29 cellular contexts compared by ENCODE assay signal in genomic region chr19:27758626-27759505, GRCh38.
"Had no signal": no experiment of that assay in that cellular context is flagged by ENCODE, and none has a peak within 500 bp of the region (broad histone marks: within the 10 kb centered on the region; RNA-seq: fewer than 3 reads in every experiment).

No MANE protein-coding gene starts in this region.

- H3K27me3 ChIP-seq: neural progenitor cell, neutrophil, right lobe of liver, stomach, testis, thyroid gland, transverse colon, upper lobe of left lung, vagina had no signal

- H2AFZ ChIP-seq: neural progenitor cell, parathyroid adenoma had no signal

- H3K9me3 ChIP-seq: neutrophil, psoas muscle, right lobe of liver, testis, thyroid gland, vagina had no signal

- H3K79me2 ChIP-seq: parathyroid adenoma had no signal

- H3K4me1 ChIP-seq: neural progenitor cell, parathyroid adenoma, right lobe of liver, stomach, testis, thyroid gland, transverse colon, upper lobe of left lung, vagina had no signal

- H3K4me3 ChIP-seq: lung, mucosa of descending colon, neural progenitor cell, psoas muscle, right lobe of liver, skin epidermis, stomach, testis, thyroid gland, transverse colon, upper lobe of left lung, vagina had no signal

- H3K27ac ChIP-seq: neural progenitor cell, neutrophil, parathyroid adenoma, psoas muscle, right lobe of liver, skin epidermis, stomach, testis, thyroid gland, transverse colon, upper lobe of left lung, vagina had no signal

- H3K36me3 ChIP-seq: neural progenitor cell, neutrophil, right lobe of liver, stomach, thyroid gland, transverse colon, upper lobe of left lung, vagina had no signal

- DNase-seq: hippocampal formation; kidney glomerular epithelial cell; left cardiac atrium; midbrain; mucosa of descending colon; naive B cell; natural killer cell; nephron progenitor cell; occipital lobe; psoas muscle; right lobe of liver; stimulated activated CD4-positive, alpha-beta T cell treated with anti-CD3 and anti-CD28 coated beads, Interleukin-12 subunit alpha, Interleukin-12 subunit beta, amount 100 ng/mL, for 4 hours; stimulated activated CD4-positive, alpha-beta T cell treated with anti-CD3 and anti-CD28 coated beads, Interleukin-15, amount 100 ng/mL, for 24 hours; stimulated activated CD4-positive, alpha-beta T cell treated with anti-CD3 and anti-CD28 coated beads, Interleukin-2, amount 100 ng/mL, for 24 hours; stimulated activated CD4-positive, alpha-beta T cell treated with anti-CD3 and anti-CD28 coated beads, Interleukin-4, amount 100 ng/mL, for 1 hour; stimulated activated naive B cell treated with anti-CD40 and anti-IgM and Interleukin-4, amounts not matched to agents 10 μg/mL and 1 μg/mL and 100 μg/mL, for 72 hours; stimulated activated naive CD8-positive, alpha-beta T cell treated with anti-CD3 and anti-CD28 coated beads, Interleukin-15, Interleukin-2, amounts not matched to agents 100 U/mL and 50 U/mL, for 24 hours; stomach; testis; thyroid gland; transverse colon; upper lobe of left lung had no signal

- ATAC-seq: left lobe of liver; mucosa of descending colon; natural killer cell; right lobe of liver; stimulated activated naive B cell treated with anti-CD40 and anti-IgM and Interleukin-4, amounts not matched to agents 10 μg/mL and 1 μg/mL and 100 μg/mL, for 72 hours; stimulated activated naive CD8-positive, alpha-beta T cell treated with anti-CD3 and anti-CD28 coated beads, Interleukin-15, Interleukin-2, amounts not matched to agents 100 U/mL and 50 U/mL, for 24 hours had no signal

- H3K4me2 ChIP-seq: neural progenitor cell had no signal

- H3K9ac ChIP-seq: neural progenitor cell, parathyroid adenoma had no signal
